ENCODE assay signal across 26 cellular contexts in the genomic region with DNA sequence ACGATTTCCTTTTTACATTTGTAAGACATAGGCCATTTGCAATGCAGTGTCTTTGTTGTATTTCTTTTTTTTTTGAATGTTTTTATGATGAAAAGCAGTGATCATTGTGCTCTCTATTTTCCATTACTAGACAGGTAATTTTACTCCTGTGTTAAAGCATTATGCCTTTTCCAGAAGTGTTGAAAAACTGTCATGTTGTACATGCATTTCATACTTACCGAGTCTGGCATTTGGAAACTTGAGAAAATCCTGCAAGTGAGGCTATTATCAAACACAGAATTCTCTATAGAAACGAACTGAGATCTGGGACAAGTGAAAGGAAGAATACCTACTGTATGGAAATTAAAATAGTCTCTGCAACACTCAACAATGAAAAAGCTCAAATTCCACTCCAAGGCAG.
"Had no signal": no experiment of that assay in that cellular context is flagged by ENCODE, and none has a peak within 500 bp of the region (broad histone marks: within the 10 kb centered on the region; RNA-seq: fewer than 3 reads in every experiment).

No MANE protein-coding gene starts in this region.

- H3K27ac ChIP-seq: colonic mucosa, coronary artery, dorsolateral prefrontal cortex, epithelial cell of prostate, esophagus muscularis mucosa, esophagus squamous epithelium, foreskin keratinocyte, gastrocnemius medialis, gastroesophageal sphincter, heart left ventricle had no signal

- H3K4me3 ChIP-seq: colonic mucosa, coronary artery, dorsolateral prefrontal cortex, esophagus muscularis mucosa, esophagus squamous epithelium, gastrocnemius medialis, gastroesophageal sphincter, heart left ventricle had no signal

- DNase-seq: colonic mucosa; cortex of kidney; dermis blood vessel endothelial cell; dorsolateral prefrontal cortex; effector CD4-positive, alpha-beta T cell; effector CD8-positive, alpha-beta T cell; effector memory CD4-positive, alpha-beta T cell; effector memory CD8-positive, alpha-beta T cell; endodermal cell; erythroblast; esophagus squamous epithelium; foreskin fibroblast; foreskin keratinocyte; foreskin melanocyte; gastrocnemius medialis; glutamatergic neuron; head of caudate nucleus; heart left ventricle had no signal

- H3K36me3 ChIP-seq: colonic mucosa, esophagus muscularis mucosa, esophagus squamous epithelium, gastrocnemius medialis, gastroesophageal sphincter, heart left ventricle had no signal

- H3K27me3 ChIP-seq: colonic mucosa, dorsolateral prefrontal cortex, esophagus muscularis mucosa, esophagus squamous epithelium, foreskin keratinocyte, gastrocnemius medialis, gastroesophageal sphincter, heart left ventricle had no signal

- H3K4me1 ChIP-seq: colonic mucosa, esophagus muscularis mucosa, esophagus squamous epithelium, foreskin keratinocyte, gastrocnemius medialis, gastroesophageal sphincter, heart left ventricle had no signal

- FAIRE-seq: colon, endometrium, endothelial cell of umbilical vein, frontal cortex had no signal

- H3K9me3 ChIP-seq: colonic mucosa, esophagus muscularis mucosa, gastrocnemius medialis had no signal
